17 cellular contexts compared by ENCODE assay signal in the genomic region with DNA sequence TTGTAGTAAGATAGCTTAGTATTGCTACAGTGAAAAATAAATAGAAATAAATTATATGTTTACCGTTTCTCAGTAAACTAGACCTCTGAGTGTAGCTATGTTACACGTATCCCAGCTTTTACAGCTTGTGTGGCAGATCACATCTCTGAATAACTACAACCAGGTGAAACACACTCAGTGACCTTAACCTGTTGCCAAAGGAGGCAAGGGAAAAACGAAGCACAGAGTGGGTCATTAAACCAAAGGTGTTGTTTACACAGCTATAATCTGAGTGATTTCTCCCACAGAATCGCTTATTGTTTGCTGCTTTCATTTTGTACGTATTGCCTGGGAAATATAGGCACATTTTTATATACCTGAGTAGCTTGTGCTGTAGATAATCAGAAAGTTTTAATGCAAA.
"Had no signal": no experiment of that assay in that cellular context is flagged by ENCODE, and none has a peak within 500 bp of the region (broad histone marks: within the 10 kb centered on the region; RNA-seq: fewer than 3 reads in every experiment).

No MANE protein-coding gene starts in this region.

- H3K36me3 ChIP-seq: esophagus squamous epithelium, gastroesophageal sphincter, pancreas, stomach, thoracic aorta, transverse colon had no signal

- H3K27me3 ChIP-seq: esophagus squamous epithelium, gastroesophageal sphincter, stomach, transverse colon had no signal

- H3K4me3 ChIP-seq: esophagus squamous epithelium, gastroesophageal sphincter, pancreas, stomach, thoracic aorta, transverse colon had no signal

- H3K4me1 ChIP-seq: esophagus squamous epithelium, gastroesophageal sphincter, stomach had no signal

- ATAC-seq: gastroesophageal sphincter; left cardiac atrium; natural killer cell treated with Interleukin-12 subunit alpha and Interleukin-12 subunit beta and Interleukin-15 and Interleukin-18, amount 100 ng/mL, for 72 hours; right cardiac atrium had no signal

- H3K27ac ChIP-seq: esophagus squamous epithelium, gastroesophageal sphincter, pancreas, stomach, thoracic aorta, transverse colon had no signal

- DNase-seq: esophagus squamous epithelium; foreskin fibroblast; glutamatergic neuron; kidney; left cardiac atrium; occipital lobe; pancreas; right cardiac atrium; small intestine; stimulated activated CD4-positive, alpha-beta T cell treated with anti-CD3 and anti-CD28 coated beads, Interleukin-12 subunit alpha, Interleukin-12 subunit beta, amount 100 ng/mL, for 4 hours; stimulated activated naive CD4-positive, alpha-beta T cell; stomach; substantia nigra; transverse colon had no signal

- H3K9me3 ChIP-seq: esophagus squamous epithelium, gastroesophageal sphincter, pancreas, stomach, thoracic aorta, transverse colon had no signal
